ENCODE assay signal across 28 cellular contexts in the genomic region with DNA sequence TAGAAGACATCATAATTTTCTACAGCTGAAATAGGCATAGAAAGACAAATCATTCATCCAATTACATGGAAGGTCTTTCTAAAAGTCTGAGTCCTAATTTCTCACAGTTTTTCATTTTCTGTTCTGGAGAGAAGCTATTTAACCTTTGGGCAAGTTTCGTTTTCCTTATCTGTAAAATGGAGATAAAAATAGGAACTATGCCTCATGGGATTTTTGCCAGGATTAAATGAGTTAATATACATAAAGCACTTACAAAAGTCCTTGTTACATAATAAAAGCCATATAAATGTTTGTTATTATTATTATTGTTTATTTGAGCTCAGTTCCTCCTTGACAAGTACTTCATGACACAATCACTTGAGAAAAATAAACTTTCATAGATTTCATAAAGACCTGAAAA.
"Had no signal": no experiment of that assay in that cellular context is flagged by ENCODE, and none has a peak within 500 bp of the region (broad histone marks: within the 10 kb centered on the region; RNA-seq: fewer than 3 reads in every experiment).

No MANE protein-coding gene starts in this region.

- H3K4me1 ChIP-seq: breast epithelium, foreskin keratinocyte, heart right ventricle, psoas muscle, sigmoid colon, suprapubic skin, tibial artery, upper lobe of right lung had no signal

- H3K4me1 Mint-ChIP-seq: activated CD4-positive, alpha-beta T cell treated with anti-CD3 and anti-CD28 coated beads, Interleukin-2, amount 10 ng/mL, durations not matched to agents 7 days and 5 days; stimulated activated memory B cell treated with anti-CD40 and anti-IgM and Interleukin-4, amounts not matched to agents 10 μg/mL and 1 μg/mL and 100 μg/mL, for 72 hours had no signal

- H3K9me3 Mint-ChIP-seq: activated CD4-positive, alpha-beta memory T cell treated with anti-CD3 and anti-CD28 coated beads, Interleukin-2, amount 10 ng/mL, durations not matched to agents 7 days and 5 days; activated CD4-positive, alpha-beta T cell treated with anti-CD3 and anti-CD28 coated beads, Interleukin-2, amount 10 ng/mL, durations not matched to agents 7 days and 5 days; activated T-cell treated with anti-CD3 and anti-CD28 coated beads, Interleukin-2, amount 50 U/mL, for 24 hours; activated T-helper 17 cell treated with anti-CD3 and anti-CD28 coated beads, Interleukin-2, amount 50 U/mL, for 72 hours; naive thymus-derived CD4-positive, alpha-beta T cell; stimulated activated memory B cell treated with anti-CD40 and anti-IgM and Interleukin-4, amounts not matched to agents 10 μg/mL and 1 μg/mL and 100 μg/mL, for 72 hours; WTC11 had no signal

- H3K27ac ChIP-seq: breast epithelium, foreskin keratinocyte, heart right ventricle, pancreas, psoas muscle, sigmoid colon, suprapubic skin, tibial artery, upper lobe of right lung had no signal

- H3K36me3 ChIP-seq: breast epithelium, heart right ventricle, pancreas, sigmoid colon, suprapubic skin, tibial artery, upper lobe of right lung had no signal

- H3K4me3 ChIP-seq: breast epithelium, heart right ventricle, pancreas, psoas muscle, sigmoid colon, smooth muscle cell, suprapubic skin, tibial artery, upper lobe of right lung had no signal

- H3K27ac Mint-ChIP-seq: activated CD4-positive, alpha-beta memory T cell treated with anti-CD3 and anti-CD28 coated beads, Interleukin-2, amount 10 ng/mL, durations not matched to agents 7 days and 5 days; activated CD4-positive, alpha-beta T cell treated with anti-CD3 and anti-CD28 coated beads, Interleukin-2, amount 10 ng/mL, durations not matched to agents 7 days and 5 days; activated T-cell treated with anti-CD3 and anti-CD28 coated beads, Interleukin-2, amount 50 U/mL, for 24 hours; activated T-helper 17 cell treated with anti-CD3 and anti-CD28 coated beads, Interleukin-2, amount 50 U/mL, for 72 hours; stimulated activated memory B cell treated with anti-CD40 and anti-IgM and Interleukin-4, amounts not matched to agents 10 μg/mL and 1 μg/mL and 100 μg/mL, for 72 hours; WTC11 had no signal

- H3K27me3 Mint-ChIP-seq: activated CD4-positive, alpha-beta memory T cell treated with anti-CD3 and anti-CD28 coated beads, Interleukin-2, amount 10 ng/mL, durations not matched to agents 7 days and 5 days; activated CD4-positive, alpha-beta T cell treated with anti-CD3 and anti-CD28 coated beads, Interleukin-2, amount 10 ng/mL, durations not matched to agents 7 days and 5 days; activated T-cell treated with anti-CD3 and anti-CD28 coated beads, Interleukin-2, amount 50 U/mL, for 24 hours; activated T-helper 17 cell treated with anti-CD3 and anti-CD28 coated beads, Interleukin-2, amount 50 U/mL, for 72 hours; naive thymus-derived CD4-positive, alpha-beta T cell; T-helper 17 cell had no signal

- H3K36me3 Mint-ChIP-seq: stimulated activated memory B cell treated with anti-CD40 and anti-IgM and Interleukin-4, amounts not matched to agents 10 μg/mL and 1 μg/mL and 100 μg/mL, for 72 hours; WTC11 had no signal

- H3K9me3 ChIP-seq: breast epithelium, heart right ventricle, pancreas, psoas muscle, sigmoid colon, suprapubic skin, tibial artery, upper lobe of right lung had no signal

- H3K4me3 Mint-ChIP-seq: activated CD4-positive, alpha-beta memory T cell treated with anti-CD3 and anti-CD28 coated beads, Interleukin-2, amount 10 ng/mL, durations not matched to agents 7 days and 5 days; activated CD4-positive, alpha-beta T cell treated with anti-CD3 and anti-CD28 coated beads, Interleukin-2, amount 10 ng/mL, durations not matched to agents 7 days and 5 days; activated T-cell treated with anti-CD3 and anti-CD28 coated beads, Interleukin-2, amount 50 U/mL, for 24 hours; activated T-helper 17 cell treated with anti-CD3 and anti-CD28 coated beads, Interleukin-2, amount 50 U/mL, for 72 hours; naive thymus-derived CD4-positive, alpha-beta T cell; stimulated activated memory B cell treated with anti-CD40 and anti-IgM and Interleukin-4, amounts not matched to agents 10 μg/mL and 1 μg/mL and 100 μg/mL, for 72 hours; T-helper 17 cell; WTC11 had no signal

- DNase-seq: activated CD4-positive, alpha-beta memory T cell treated with anti-CD3 and anti-CD28 coated beads, Interleukin-2, amount 10 ng/mL, durations not matched to agents 7 days and 5 days; activated CD4-positive, alpha-beta T cell treated with anti-CD3 and anti-CD28 coated beads for 1 hour; activated CD4-positive, alpha-beta T cell treated with anti-CD3 and anti-CD28 coated beads, Interleukin-2, amount 10 ng/mL, durations not matched to agents 7 days and 5 days; activated CD8-positive, alpha-beta memory T cell treated with anti-CD3 and anti-CD28 coated beads, Interleukin-2, amount 50 U/mL, for 48 hours; activated gamma-delta T cell treated with Interleukin-2 at 50 U/mL for 16 hours; activated naive CD4-positive, alpha-beta T cell treated with anti-CD3 and anti-CD28 coated beads, Interleukin-2, amount 50 U/mL, for 16 hours; activated T-cell treated with anti-CD3 and anti-CD28 coated beads, Interleukin-2, amount 50 U/mL, for 24 hours; central memory CD4-positive, alpha-beta T cell; heart right ventricle; left ventricle myocardium superior; psoas muscle; sigmoid colon; stimulated activated CD4-positive, alpha-beta T cell treated with anti-CD3 and anti-CD28 coated beads, Interleukin-1b, Interleukin-23, amount 100 ng/mL, for 48 hours; stimulated activated CD4-positive, alpha-beta T cell treated with anti-CD3 and anti-CD28 coated beads, Interleukin-4, amount 100 ng/mL, for 4 hours; stimulated activated CD8-positive, alpha-beta memory T cell treated with anti-CD3 and anti-CD28 coated beads, Interleukin-4, amount 100 ng/mL, for 48 hours; T1000; tibial artery; upper lobe of right lung had no signal

- H3K4me2 ChIP-seq: smooth muscle cell had no signal
